1 cellular context compared by ENCODE assay signal in the genomic region with DNA sequence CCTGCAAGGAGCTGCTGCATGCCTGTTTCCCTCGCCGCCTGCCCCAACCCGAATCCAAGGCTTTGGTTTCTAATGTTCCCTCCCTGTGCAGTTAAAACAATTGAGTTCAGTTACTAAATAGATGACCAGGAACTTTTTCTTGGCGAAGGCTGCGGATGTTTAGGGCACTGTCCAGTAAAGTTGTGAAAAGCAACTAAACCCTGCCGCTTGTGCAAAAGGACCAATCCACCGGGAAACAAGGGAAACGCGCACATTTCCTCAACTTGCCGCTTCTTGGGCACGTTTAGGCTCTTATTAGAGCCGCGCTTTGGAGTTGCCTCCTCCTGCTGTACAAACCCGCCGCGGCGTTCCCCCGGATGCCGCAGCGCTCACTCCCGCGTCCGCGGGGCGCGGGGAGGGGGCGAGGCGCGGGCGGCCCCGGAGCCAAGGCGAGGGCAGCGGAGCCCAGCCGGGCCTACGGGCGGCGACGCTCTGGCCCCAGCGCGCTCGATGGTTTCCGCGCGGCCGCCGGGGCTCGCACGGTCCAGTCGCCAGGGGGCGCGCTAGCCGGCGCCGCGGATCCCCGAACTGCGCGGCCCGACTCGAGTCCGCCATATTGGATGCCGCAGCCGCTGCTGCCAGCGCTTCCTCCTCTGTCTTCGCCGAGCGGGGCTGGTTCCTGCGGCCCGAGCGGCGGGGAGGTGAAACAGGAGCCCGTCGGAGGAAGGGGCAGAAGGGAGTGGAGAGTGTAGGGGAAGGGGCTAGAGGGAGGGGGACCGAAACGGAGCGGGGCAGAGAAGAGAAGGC.
TF ChIP-seq lines count a peak whose summit lies in the region.

A gene with protein sequence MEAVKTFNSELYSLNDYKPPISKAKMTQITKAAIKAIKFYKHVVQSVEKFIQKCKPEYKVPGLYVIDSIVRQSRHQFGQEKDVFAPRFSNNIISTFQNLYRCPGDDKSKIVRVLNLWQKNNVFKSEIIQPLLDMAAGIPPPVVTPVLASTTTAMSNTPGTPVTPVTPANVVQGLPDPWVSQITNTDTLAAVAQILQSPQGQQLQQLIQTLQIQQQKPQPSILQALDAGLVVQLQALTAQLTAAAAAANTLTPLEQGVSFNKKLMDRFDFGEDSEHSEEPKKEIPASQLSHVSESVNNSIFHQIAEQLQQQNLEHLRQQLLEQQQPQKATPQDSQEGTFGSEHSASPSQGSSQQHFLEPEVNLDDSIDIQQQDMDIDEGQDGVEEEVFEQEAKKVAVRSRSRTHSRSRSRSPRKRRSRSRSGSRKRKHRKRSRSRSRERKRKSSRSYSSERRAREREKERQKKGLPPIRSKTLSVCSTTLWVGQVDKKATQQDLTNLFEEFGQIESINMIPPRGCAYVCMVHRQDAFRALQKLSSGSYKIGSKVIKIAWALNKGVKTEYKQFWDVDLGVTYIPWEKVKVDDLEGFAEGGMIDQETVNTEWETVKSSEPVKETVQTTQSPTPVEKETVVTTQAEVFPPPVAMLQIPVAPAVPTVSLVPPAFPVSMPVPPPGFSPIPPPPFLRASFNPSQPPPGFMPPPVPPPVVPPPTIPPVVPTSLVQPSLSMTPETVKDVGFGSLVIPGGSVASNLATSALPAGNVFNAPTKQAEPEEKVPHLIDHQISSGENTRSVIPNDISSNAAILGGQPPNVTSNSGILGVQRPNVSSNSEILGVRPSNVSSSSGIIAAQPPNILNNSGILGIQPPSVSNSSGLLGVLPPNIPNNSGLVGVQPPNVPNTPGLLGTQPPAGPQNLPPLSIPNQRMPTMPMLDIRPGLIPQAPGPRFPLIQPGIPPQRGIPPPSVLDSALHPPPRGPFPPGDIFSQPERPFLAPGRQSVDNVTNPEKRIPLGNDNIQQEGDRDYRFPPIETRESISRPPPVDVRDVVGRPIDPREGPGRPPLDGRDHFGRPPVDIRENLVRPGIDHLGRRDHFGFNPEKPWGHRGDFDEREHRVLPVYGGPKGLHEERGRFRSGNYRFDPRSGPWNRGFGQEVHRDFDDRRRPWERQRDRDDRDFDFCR (N-terminal part only) (plus strand): TSS at position 593 of the 786 bp plus-strand sequence. CDS start 485 bp downstream, outside the sequence.

TF ChIP-seq in K562, 482 proteins besides CTCF, POLR2A, EP300 and RAD21 (continued from another document and continues in another):
- TF ChIP-seq, protein P1, sequence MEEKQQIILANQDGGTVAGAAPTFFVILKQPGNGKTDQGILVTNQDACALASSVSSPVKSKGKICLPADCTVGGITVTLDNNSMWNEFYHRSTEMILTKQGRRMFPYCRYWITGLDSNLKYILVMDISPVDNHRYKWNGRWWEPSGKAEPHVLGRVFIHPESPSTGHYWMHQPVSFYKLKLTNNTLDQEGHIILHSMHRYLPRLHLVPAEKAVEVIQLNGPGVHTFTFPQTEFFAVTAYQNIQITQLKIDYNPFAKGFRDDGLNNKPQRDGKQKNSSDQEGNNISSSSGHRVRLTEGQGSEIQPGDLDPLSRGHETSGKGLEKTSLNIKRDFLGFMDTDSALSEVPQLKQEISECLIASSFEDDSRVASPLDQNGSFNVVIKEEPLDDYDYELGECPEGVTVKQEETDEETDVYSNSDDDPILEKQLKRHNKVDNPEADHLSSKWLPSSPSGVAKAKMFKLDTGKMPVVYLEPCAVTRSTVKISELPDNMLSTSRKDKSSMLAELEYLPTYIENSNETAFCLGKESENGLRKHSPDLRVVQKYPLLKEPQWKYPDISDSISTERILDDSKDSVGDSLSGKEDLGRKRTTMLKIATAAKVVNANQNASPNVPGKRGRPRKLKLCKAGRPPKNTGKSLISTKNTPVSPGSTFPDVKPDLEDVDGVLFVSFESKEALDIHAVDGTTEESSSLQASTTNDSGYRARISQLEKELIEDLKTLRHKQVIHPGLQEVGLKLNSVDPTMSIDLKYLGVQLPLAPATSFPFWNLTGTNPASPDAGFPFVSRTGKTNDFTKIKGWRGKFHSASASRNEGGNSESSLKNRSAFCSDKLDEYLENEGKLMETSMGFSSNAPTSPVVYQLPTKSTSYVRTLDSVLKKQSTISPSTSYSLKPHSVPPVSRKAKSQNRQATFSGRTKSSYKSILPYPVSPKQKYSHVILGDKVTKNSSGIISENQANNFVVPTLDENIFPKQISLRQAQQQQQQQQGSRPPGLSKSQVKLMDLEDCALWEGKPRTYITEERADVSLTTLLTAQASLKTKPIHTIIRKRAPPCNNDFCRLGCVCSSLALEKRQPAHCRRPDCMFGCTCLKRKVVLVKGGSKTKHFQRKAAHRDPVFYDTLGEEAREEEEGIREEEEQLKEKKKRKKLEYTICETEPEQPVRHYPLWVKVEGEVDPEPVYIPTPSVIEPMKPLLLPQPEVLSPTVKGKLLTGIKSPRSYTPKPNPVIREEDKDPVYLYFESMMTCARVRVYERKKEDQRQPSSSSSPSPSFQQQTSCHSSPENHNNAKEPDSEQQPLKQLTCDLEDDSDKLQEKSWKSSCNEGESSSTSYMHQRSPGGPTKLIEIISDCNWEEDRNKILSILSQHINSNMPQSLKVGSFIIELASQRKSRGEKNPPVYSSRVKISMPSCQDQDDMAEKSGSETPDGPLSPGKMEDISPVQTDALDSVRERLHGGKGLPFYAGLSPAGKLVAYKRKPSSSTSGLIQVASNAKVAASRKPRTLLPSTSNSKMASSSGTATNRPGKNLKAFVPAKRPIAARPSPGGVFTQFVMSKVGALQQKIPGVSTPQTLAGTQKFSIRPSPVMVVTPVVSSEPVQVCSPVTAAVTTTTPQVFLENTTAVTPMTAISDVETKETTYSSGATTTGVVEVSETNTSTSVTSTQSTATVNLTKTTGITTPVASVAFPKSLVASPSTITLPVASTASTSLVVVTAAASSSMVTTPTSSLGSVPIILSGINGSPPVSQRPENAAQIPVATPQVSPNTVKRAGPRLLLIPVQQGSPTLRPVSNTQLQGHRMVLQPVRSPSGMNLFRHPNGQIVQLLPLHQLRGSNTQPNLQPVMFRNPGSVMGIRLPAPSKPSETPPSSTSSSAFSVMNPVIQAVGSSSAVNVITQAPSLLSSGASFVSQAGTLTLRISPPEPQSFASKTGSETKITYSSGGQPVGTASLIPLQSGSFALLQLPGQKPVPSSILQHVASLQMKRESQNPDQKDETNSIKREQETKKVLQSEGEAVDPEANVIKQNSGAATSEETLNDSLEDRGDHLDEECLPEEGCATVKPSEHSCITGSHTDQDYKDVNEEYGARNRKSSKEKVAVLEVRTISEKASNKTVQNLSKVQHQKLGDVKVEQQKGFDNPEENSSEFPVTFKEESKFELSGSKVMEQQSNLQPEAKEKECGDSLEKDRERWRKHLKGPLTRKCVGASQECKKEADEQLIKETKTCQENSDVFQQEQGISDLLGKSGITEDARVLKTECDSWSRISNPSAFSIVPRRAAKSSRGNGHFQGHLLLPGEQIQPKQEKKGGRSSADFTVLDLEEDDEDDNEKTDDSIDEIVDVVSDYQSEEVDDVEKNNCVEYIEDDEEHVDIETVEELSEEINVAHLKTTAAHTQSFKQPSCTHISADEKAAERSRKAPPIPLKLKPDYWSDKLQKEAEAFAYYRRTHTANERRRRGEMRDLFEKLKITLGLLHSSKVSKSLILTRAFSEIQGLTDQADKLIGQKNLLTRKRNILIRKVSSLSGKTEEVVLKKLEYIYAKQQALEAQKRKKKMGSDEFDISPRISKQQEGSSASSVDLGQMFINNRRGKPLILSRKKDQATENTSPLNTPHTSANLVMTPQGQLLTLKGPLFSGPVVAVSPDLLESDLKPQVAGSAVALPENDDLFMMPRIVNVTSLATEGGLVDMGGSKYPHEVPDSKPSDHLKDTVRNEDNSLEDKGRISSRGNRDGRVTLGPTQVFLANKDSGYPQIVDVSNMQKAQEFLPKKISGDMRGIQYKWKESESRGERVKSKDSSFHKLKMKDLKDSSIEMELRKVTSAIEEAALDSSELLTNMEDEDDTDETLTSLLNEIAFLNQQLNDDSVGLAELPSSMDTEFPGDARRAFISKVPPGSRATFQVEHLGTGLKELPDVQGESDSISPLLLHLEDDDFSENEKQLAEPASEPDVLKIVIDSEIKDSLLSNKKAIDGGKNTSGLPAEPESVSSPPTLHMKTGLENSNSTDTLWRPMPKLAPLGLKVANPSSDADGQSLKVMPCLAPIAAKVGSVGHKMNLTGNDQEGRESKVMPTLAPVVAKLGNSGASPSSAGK (IDR thresholded peaks at IDR 0.05), result peak; percentile 46; the same call in 1 of the 2 replicates
- TF ChIP-seq ZNF707 (CRISPR knock-in tag; conservative IDR thresholded peaks at IDR 0.05) (no peak), ZNF197 (CRISPR knock-in tag; IDR thresholded peaks at IDR 0.05; ENCODE audit: low read depth) (no peak), ZNF644 (tag; IDR thresholded peaks at IDR 0.05; ENCODE audit: low read depth) (no peak), SMAD2 (IDR thresholded peaks at IDR 0.05; ENCODE audit: low read depth, low read length) (no peak), PPARD (CRISPR knock-in tag; IDR thresholded peaks at IDR 0.05) (no peak), CTBP1 (IDR thresholded peaks at IDR 0.05; ENCODE audit: borderline replicate concordance) (peak; percentile 95), PML (IDR thresholded peaks at IDR 0.05; ENCODE audit: low read length) (peak; percentile 69), CCNT2 (IDR thresholded peaks at IDR 0.05; ENCODE audit: borderline replicate concordance, extremely low read depth, insufficient read length, low read depth, low read length) (peak; percentile 96), TEAD1 (CRISPR knock-in tag; IDR thresholded peaks at IDR 0.05) (peak in 1 of 2 experiments; percentile 87; a peak in 2 of 4 replicates), PHF8 (IDR thresholded peaks at IDR 0.05; ENCODE audit: borderline replicate concordance, low read length) (peak; percentile 92), BCL6 (CRISPR knock-in tag; IDR thresholded peaks at IDR 0.05) (no peak)
- TF ChIP-seq, protein P2, sequence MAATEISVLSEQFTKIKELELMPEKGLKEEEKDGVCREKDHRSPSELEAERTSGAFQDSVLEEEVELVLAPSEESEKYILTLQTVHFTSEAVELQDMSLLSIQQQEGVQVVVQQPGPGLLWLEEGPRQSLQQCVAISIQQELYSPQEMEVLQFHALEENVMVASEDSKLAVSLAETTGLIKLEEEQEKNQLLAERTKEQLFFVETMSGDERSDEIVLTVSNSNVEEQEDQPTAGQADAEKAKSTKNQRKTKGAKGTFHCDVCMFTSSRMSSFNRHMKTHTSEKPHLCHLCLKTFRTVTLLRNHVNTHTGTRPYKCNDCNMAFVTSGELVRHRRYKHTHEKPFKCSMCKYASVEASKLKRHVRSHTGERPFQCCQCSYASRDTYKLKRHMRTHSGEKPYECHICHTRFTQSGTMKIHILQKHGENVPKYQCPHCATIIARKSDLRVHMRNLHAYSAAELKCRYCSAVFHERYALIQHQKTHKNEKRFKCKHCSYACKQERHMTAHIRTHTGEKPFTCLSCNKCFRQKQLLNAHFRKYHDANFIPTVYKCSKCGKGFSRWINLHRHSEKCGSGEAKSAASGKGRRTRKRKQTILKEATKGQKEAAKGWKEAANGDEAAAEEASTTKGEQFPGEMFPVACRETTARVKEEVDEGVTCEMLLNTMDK (IDR thresholded peaks at IDR 0.05; ENCODE audit: borderline replicate concordance, insufficient read depth, low read depth, low read length, poor library complexity, severe bottlenecking), result peak; percentile 99
- TF ChIP-seq, protein P3, sequence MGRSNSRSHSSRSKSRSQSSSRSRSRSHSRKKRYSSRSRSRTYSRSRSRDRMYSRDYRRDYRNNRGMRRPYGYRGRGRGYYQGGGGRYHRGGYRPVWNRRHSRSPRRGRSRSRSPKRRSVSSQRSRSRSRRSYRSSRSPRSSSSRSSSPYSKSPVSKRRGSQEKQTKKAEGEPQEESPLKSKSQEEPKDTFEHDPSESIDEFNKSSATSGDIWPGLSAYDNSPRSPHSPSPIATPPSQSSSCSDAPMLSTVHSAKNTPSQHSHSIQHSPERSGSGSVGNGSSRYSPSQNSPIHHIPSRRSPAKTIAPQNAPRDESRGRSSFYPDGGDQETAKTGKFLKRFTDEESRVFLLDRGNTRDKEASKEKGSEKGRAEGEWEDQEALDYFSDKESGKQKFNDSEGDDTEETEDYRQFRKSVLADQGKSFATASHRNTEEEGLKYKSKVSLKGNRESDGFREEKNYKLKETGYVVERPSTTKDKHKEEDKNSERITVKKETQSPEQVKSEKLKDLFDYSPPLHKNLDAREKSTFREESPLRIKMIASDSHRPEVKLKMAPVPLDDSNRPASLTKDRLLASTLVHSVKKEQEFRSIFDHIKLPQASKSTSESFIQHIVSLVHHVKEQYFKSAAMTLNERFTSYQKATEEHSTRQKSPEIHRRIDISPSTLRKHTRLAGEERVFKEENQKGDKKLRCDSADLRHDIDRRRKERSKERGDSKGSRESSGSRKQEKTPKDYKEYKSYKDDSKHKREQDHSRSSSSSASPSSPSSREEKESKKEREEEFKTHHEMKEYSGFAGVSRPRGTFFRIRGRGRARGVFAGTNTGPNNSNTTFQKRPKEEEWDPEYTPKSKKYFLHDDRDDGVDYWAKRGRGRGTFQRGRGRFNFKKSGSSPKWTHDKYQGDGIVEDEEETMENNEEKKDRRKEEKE (IDR thresholded peaks at IDR 0.05; ENCODE audit: borderline replicate concordance in 1 of 2, control insufficient read depth in 1 of 2, low read depth in 2 of 2, low read length in 1 of 2), result peak in 1 of 2 experiments; percentile 64; a peak in 1 of 4 replicates
- TF ChIP-seq, protein P4, sequence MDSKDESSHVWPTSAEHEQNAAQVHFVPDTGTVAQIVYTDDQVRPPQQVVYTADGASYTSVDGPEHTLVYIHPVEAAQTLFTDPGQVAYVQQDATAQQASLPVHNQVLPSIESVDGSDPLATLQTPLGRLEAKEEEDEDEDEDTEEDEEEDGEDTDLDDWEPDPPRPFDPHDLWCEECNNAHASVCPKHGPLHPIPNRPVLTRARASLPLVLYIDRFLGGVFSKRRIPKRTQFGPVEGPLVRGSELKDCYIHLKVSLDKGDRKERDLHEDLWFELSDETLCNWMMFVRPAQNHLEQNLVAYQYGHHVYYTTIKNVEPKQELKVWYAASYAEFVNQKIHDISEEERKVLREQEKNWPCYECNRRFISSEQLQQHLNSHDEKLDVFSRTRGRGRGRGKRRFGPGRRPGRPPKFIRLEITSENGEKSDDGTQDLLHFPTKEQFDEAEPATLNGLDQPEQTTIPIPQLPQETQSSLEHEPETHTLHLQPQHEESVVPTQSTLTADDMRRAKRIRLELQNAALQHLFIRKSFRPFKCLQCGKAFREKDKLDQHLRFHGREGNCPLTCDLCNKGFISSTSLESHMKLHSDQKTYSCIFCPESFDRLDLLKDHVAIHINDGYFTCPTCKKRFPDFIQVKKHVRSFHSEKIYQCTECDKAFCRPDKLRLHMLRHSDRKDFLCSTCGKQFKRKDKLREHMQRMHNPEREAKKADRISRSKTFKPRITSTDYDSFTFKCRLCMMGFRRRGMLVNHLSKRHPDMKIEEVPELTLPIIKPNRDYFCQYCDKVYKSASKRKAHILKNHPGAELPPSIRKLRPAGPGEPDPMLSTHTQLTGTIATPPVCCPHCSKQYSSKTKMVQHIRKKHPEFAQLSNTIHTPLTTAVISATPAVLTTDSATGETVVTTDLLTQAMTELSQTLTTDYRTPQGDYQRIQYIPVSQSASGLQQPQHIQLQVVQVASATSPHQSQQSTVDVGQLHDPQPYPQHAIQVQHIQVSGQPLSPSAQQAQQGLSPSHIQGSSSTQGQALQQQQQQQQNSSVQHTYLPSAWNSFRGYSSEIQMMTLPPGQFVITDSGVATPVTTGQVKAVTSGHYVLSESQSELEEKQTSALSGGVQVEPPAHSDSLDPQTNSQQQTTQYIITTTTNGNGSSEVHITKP (IDR thresholded peaks at IDR 0.05; ENCODE audit: partially characterized antibody), result no peak
- TF ChIP-seq, protein P5, sequence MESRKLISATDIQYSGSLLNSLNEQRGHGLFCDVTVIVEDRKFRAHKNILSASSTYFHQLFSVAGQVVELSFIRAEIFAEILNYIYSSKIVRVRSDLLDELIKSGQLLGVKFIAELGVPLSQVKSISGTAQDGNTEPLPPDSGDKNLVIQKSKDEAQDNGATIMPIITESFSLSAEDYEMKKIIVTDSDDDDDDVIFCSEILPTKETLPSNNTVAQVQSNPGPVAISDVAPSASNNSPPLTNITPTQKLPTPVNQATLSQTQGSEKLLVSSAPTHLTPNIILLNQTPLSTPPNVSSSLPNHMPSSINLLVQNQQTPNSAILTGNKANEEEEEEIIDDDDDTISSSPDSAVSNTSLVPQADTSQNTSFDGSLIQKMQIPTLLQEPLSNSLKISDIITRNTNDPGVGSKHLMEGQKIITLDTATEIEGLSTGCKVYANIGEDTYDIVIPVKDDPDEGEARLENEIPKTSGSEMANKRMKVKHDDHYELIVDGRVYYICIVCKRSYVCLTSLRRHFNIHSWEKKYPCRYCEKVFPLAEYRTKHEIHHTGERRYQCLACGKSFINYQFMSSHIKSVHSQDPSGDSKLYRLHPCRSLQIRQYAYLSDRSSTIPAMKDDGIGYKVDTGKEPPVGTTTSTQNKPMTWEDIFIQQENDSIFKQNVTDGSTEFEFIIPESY (CRISPR knock-in tag; IDR thresholded peaks at IDR 0.05), result peak; percentile 25; the same call in 1 of the 2 replicates
